In genomic region chr6:137880633-137881521, GRCh38 we compare ENCODE assay signal across 12 cellular contexts. TPM values are rescaled to one million over a fixed set of nuclear protein-coding genes. Genes with fewer than 3 reads are reported as not detected.
DNase-seq lines count a peak whose midpoint lies in the region; ATAC-seq and TF ChIP-seq lines count a peak whose summit lies in the region.
"Had no signal": no experiment of that assay in that cellular context is flagged by ENCODE, and none has a peak within 500 bp of the region (broad histone marks: within the 10 kb centered on the region; RNA-seq: fewer than 3 reads in every experiment).

No MANE protein-coding gene starts in this region.

- no peak for TF ChIP-seq POLR2A in testis (IDR thresholded peaks at IDR 0.05)

- H3K27ac ChIP-seq in right cardiac atrium (ENCODE audit: low read length) (no peak overlapping the region), testis (no peak overlapping the region)

- no peaks in the 10 kb centered on the region for H3K27me3 Mint-ChIP-seq in activated naive CD4-positive, alpha-beta T cell treated with anti-CD3 and anti-CD28 coated beads for 36 hours (ENCODE audit: low read depth)
- H3K27me3 Mint-ChIP-seq in activated T-helper 1 cell treated with anti-CD3 and anti-CD28 coated beads, Interleukin-12 subunit alpha, Interleukin-12 subunit beta, Interleukin-2, Interleukin-4 antibody, amounts not matched to agents 30 ng/mL and 10 ng/mL and 1 ng/mL, durations not matched to agents 14 hours and 24 hours and 36 hours (ENCODE audit: insufficient read depth) = no peaks in the 10 kb centered on the region

- H3K36me3 Mint-ChIP-seq in activated naive CD4-positive, alpha-beta T cell treated with anti-CD3 and anti-CD28 coated beads for 36 hours (ENCODE audit: low read depth) = peaks cover 80% of the 10 kb centered on the region
- H3K36me3 Mint-ChIP-seq in activated T-helper 1 cell treated with anti-CD3 and anti-CD28 coated beads, Interleukin-12 subunit alpha, Interleukin-12 subunit beta, Interleukin-2, Interleukin-4 antibody, amounts not matched to agents 30 ng/mL and 10 ng/mL and 1 ng/mL, durations not matched to agents 14 hours and 24 hours and 36 hours (ENCODE audit: low read depth) = peaks cover 71% of the 10 kb centered on the region

- H3K9me3 Mint-ChIP-seq in activated naive CD4-positive, alpha-beta T cell treated with anti-CD3 and anti-CD28 coated beads for 36 hours = peaks cover 7% of the 10 kb centered on the region
- H3K9me3 Mint-ChIP-seq in activated T-helper 1 cell treated with anti-CD3 and anti-CD28 coated beads, Interleukin-12 subunit alpha, Interleukin-12 subunit beta, Interleukin-2, Interleukin-4 antibody, amounts not matched to agents 30 ng/mL and 10 ng/mL and 1 ng/mL, durations not matched to agents 14 hours and 24 hours and 36 hours = no peaks in the 10 kb centered on the region

- H3K9me3 ChIP-seq in right cardiac atrium (ENCODE audit: control insufficient read depth, low read length) = no peaks in the 10 kb centered on the region
- no peaks in the 10 kb centered on the region for H3K9me3 ChIP-seq in testis

- H3K4me3 ChIP-seq in right cardiac atrium (ENCODE audit: low read length) (no peak overlapping the region), testis (no peak overlapping the region)
- H3K4me3 ChIP-seq: left lung, smooth muscle cell had no signal

- H3K36me3 ChIP-seq in testis (ENCODE audit: low read depth, missing control alignments) = peaks cover 7% of the 10 kb centered on the region

- no peak for TF ChIP-seq CTCF in testis (IDR thresholded peaks at IDR 0.05)

- no peaks in the 10 kb centered on the region for H3K27me3 ChIP-seq in right cardiac atrium (ENCODE audit: control insufficient read depth, insufficient read depth)
- no peaks in the 10 kb centered on the region for H3K27me3 ChIP-seq in testis
- H3K27me3 ChIP-seq: left lung had no signal

- CTCF ChIA-PET in activated naive CD4-positive, alpha-beta T cell treated with anti-CD3 and anti-CD28 coated beads for 36 hours (lab: Charles Lee) = interaction anchor here (0.7 to 12.9 kb wide), 8 partner anchors 11 to 177 kb away, joined by 3 to 156 read pairs (median 6); partner anchors contain the start of gene TNFAIP3

- H3K27ac Mint-ChIP-seq in activated naive CD4-positive, alpha-beta T cell treated with anti-CD3 and anti-CD28 coated beads for 36 hours = peak overlapping the region; percentile 85
- H3K27ac Mint-ChIP-seq in activated T-helper 1 cell treated with anti-CD3 and anti-CD28 coated beads, Interleukin-12 subunit alpha, Interleukin-12 subunit beta, Interleukin-2, Interleukin-4 antibody, amounts not matched to agents 30 ng/mL and 10 ng/mL and 1 ng/mL, durations not matched to agents 14 hours and 24 hours and 36 hours = peak overlapping the region; percentile 78

- no peaks in the 10 kb centered on the region for H3K4me1 ChIP-seq in right cardiac atrium (ENCODE audit: control insufficient read depth, insufficient read depth, low read length)
- no peaks in the 10 kb centered on the region for H3K4me1 ChIP-seq in testis

- peak overlapping the region; percentile 17 for H3K4me3 Mint-ChIP-seq in activated naive CD4-positive, alpha-beta T cell treated with anti-CD3 and anti-CD28 coated beads for 36 hours
- H3K4me3 Mint-ChIP-seq in activated T-helper 1 cell treated with anti-CD3 and anti-CD28 coated beads, Interleukin-12 subunit alpha, Interleukin-12 subunit beta, Interleukin-2, Interleukin-4 antibody, amounts not matched to agents 30 ng/mL and 10 ng/mL and 1 ng/mL, durations not matched to agents 14 hours and 24 hours and 36 hours = peak overlapping the region; percentile 52

- intact Hi-C loops in activated naive CD4-positive, alpha-beta T cell treated with anti-CD3 and anti-CD28 coated beads for 36 hours (cut with micrococcal nuclease) = no loop called here
- intact Hi-C loops in activated T-helper 1 cell treated with anti-CD3 and anti-CD28 coated beads, Interleukin-12 subunit alpha, Interleukin-12 subunit beta, Interleukin-2, Interleukin-4 antibody, amounts not matched to agents 30 ng/mL and 10 ng/mL and 1 ng/mL, durations not matched to agents 14 hours and 24 hours and 36 hours (cut with micrococcal nuclease) = no loop called here
- intact Hi-C loops in right cardiac atrium (cut with DNase I) = no loop called here
- intact Hi-C loops in testis (cut with DNase I; ENCODE audit: low total_unique reads) = no loop called here

- ATAC-seq in right cardiac atrium = no peak
- ATAC-seq: left lung, SK-N-SH treated with all-trans-retinoic acid at 6 μM for 48 hours had no signal

- DNase-seq in activated naive CD4-positive, alpha-beta T cell treated with anti-CD3 and anti-CD28 coated beads for 36 hours = no peak
- no peak for DNase-seq in activated naive CD4-positive, alpha-beta T cell (lab: John Stamatoyannopoulos, UW)
- no peak for DNase-seq in activated T-helper 1 cell treated with anti-CD3 and anti-CD28 coated beads, Interleukin-12 subunit alpha, Interleukin-12 subunit beta, Interleukin-2, Interleukin-4 antibody, amounts not matched to agents 30 ng/mL and 10 ng/mL and 1 ng/mL, durations not matched to agents 14 hours and 24 hours and 36 hours (ENCODE audit: low spot score)
- DNase-seq in right cardiac atrium (peak; percentile 24 to 68 (median 68)), testis (peak; percentile 46), NCI-H1930 (lab: John Stamatoyannopoulos, UW) (no peak), HK-2 (ENCODE audit: unreplicated experiment) (no peak), RKO (ENCODE audit: low spot score) (no peak)
- DNase-seq: NCI-H2171 treated with DMSO at 0.1 percent for 48 hours had no signal

- 88% methylated on average over 24 of the region's 24 CpGs for WGBS in right cardiac atrium
- 79 to 87% methylated on average over 16 to 24 of the region's 24 CpGs for WGBS in testis, 2 donors

- peaks cover 75% of the 10 kb centered on the region for H3K4me1 Mint-ChIP-seq in activated naive CD4-positive, alpha-beta T cell treated with anti-CD3 and anti-CD28 coated beads for 36 hours (ENCODE audit: low read depth)
- peaks cover 75% of the 10 kb centered on the region for H3K4me1 Mint-ChIP-seq in activated T-helper 1 cell treated with anti-CD3 and anti-CD28 coated beads, Interleukin-12 subunit alpha, Interleukin-12 subunit beta, Interleukin-2, Interleukin-4 antibody, amounts not matched to agents 30 ng/mL and 10 ng/mL and 1 ng/mL, durations not matched to agents 14 hours and 24 hours and 36 hours (ENCODE audit: low read depth)

RNA-seq across cellular contexts. Expression of gene TNFAIP3, which starts 13.8 kb away (rescaled TPM):
- 100 to 1,000 TPM; 289 to 294 TPM for total RNA-seq in activated naive CD4-positive, alpha-beta T cell treated with anti-CD3 and anti-CD28 coated beads for 36 hours
- total RNA-seq in activated T-helper 1 cell treated with anti-CD3 and anti-CD28 coated beads, Interleukin-12 subunit alpha, Interleukin-12 subunit beta, Interleukin-2, Interleukin-4 antibody, amounts not matched to agents 30 ng/mL and 10 ng/mL and 1 ng/mL, durations not matched to agents 14 hours and 24 hours and 36 hours = 250 and 257 TPM in 2 replicates
- total RNA-seq in right cardiac atrium (10 to 100 TPM in 3 of 4 donors, 1 to 10 TPM in 1; 7.6 to 11.4 (median 10.7) TPM), testis (10 to 100 TPM; 12.6 to 15.2 TPM)
- polyA plus RNA-seq in right cardiac atrium (6.0 TPM), testis (ENCODE audit: insufficient read depth, low read depth, low replicate concordance) (25.1 TPM)

Comparison
In these comparisons a context has a peak if more than half of its experiments do, and no peak if none do; other contexts are left out.
1. DNase-seq: peak in right cardiac atrium (3 of 3) and testis (single experiment); none in activated naive CD4-positive, alpha-beta T cell treated with anti-CD3 and anti-CD28 coated beads for 36 hours (single experiment), activated naive CD4-positive, alpha-beta T cell (0 of 4), activated T-helper 1 cell treated with anti-CD3 and anti-CD28 coated beads, Interleukin-12 subunit alpha, Interleukin-12 subunit beta, Interleukin-2, Interleukin-4 antibody, amounts not matched to agents 30 ng/mL and 10 ng/mL and 1 ng/mL, durations not matched to agents 14 hours and 24 hours and 36 hours (single experiment), NCI-H1930 (0 of 2), HK-2 (single experiment) and RKO (single experiment).
2. RNA of gene TNFAIP3, which starts 13.8 kb away (total RNA-seq): 289 to 294 TPM in activated naive CD4-positive, alpha-beta T cell treated with anti-CD3 and anti-CD28 coated beads for 36 hours and 250 to 257 TPM in activated T-helper 1 cell treated with anti-CD3 and anti-CD28 coated beads, Interleukin-12 subunit alpha, Interleukin-12 subunit beta, Interleukin-2, Interleukin-4 antibody, amounts not matched to agents 30 ng/mL and 10 ng/mL and 1 ng/mL, durations not matched to agents 14 hours and 24 hours and 36 hours; 12.6 to 15.2 TPM in testis and 7.6 to 11.4 TPM in right cardiac atrium; every median in the first group is over 10 times any median in the second.